ENCODE assay signal across 16 cellular contexts in genomic region chr14:73249108-73249507, GRCh38. TPM values are rescaled to one million over a fixed set of nuclear protein-coding genes. Genes with fewer than 3 reads are reported as not detected.
DNase-seq lines count a peak whose midpoint lies in the region; ATAC-seq and TF ChIP-seq lines count a peak whose summit lies in the region.
"Had no signal": no experiment of that assay in that cellular context is flagged by ENCODE, and none has a peak within 500 bp of the region (broad histone marks: within the 10 kb centered on the region; RNA-seq: fewer than 3 reads in every experiment).

No MANE protein-coding gene starts in this region.

- CTCF ChIA-PET in mammary epithelial cell (lab: Charles Lee; ENCODE audit: low non-redundant PET): interaction anchor here (0.6 kb wide), 1 partner anchor 563 kb away, joined by 6 read pairs; no protein-coding TSS in a partner anchor

- TF ChIP-seq CTCF in mammary epithelial cell (conservative IDR thresholded peaks at IDR 0.05 in 1 of 2, IDR thresholded peaks at IDR 0.05 in 1 of 2; ENCODE audit: extremely low read depth in 1 of 2, insufficient read depth in 1 of 2, low read depth in 1 of 2, low read length in 2 of 2): no peak
- TF ChIP-seq CTCF in breast epithelium (IDR thresholded peaks at IDR 0.05): no peak
- no peak for TF ChIP-seq CTCF in OCI-LY1 (IDR thresholded peaks at IDR 0.05; ENCODE audit: low read length)

- H3K27ac ChIP-seq in mammary epithelial cell (ENCODE audit: insufficient read depth, low read depth, low read length): peak overlapping the region; percentile 55
- no peak overlapping the region for H3K27ac ChIP-seq in breast epithelium
- H3K27ac ChIP-seq in OCI-LY1 (ENCODE audit: low read depth, low read length, poor library complexity, severe bottlenecking): peak overlapping the region; percentile 42
- H3K27ac ChIP-seq in epithelial cell of prostate: peak overlapping the region; percentile 81
- H3K27ac ChIP-seq: 22Rv1 had no signal

- no peaks in the 10 kb centered on the region for H3K27me3 ChIP-seq in mammary epithelial cell (ENCODE audit: insufficient read depth, low read length)
- no peaks in the 10 kb centered on the region for H3K27me3 ChIP-seq in breast epithelium
- peaks cover 7% of the 10 kb centered on the region; the same call in 1 of the 2 replicates for H3K27me3 ChIP-seq in OCI-LY1 (ENCODE audit: insufficient read depth, low read length)

- intact Hi-C loops in mammary epithelial cell (cut with micrococcal nuclease): no loop called here
- intact Hi-C loops in breast epithelium (cut with DNase I; ENCODE audit: low total_unique reads): no loop called here
- intact Hi-C loops in Right ventricle myocardium superior (cut with DNase I): no loop called here

- peak overlapping the region; percentile 18 for H3K4me2 ChIP-seq in mammary epithelial cell (ENCODE audit: insufficient read depth, low read depth, low read length)
- peak overlapping the region; percentile 42 for H3K4me2 ChIP-seq in OCI-LY1 (ENCODE audit: low read length)

- H3K9me3 ChIP-seq in mammary epithelial cell (replicated peaks; ENCODE audit: insufficient read depth, low read length): no peaks in the 10 kb centered on the region
- H3K9me3 ChIP-seq in breast epithelium: no peaks in the 10 kb centered on the region
- no peaks in the 10 kb centered on the region for H3K9me3 ChIP-seq in OCI-LY1 (ENCODE audit: low read length)

- H3K9ac ChIP-seq in mammary epithelial cell (ENCODE audit: insufficient read depth, low read length) (no peak overlapping the region), OCI-LY1 (ENCODE audit: low read length) (no peak overlapping the region; the same call in 1 of the 2 replicates)

- no peak for DNase-seq in mammary epithelial cell
- DNase-seq in breast epithelium (ENCODE audit: low spot score in 2 of 2): no peak
- no peak for DNase-seq in epithelial cell of prostate (ENCODE audit: low read depth, low spot score)
- no peak for DNase-seq in medulla oblongata (ENCODE audit: extremely low spot score)
- DNase-seq in SKM-1 treated with dmso at 0.1 percent for 144 hours (lab: John Stamatoyannopoulos, UW; ENCODE audit: unreplicated experiment): no peak
- no peak for DNase-seq in Right ventricle myocardium superior
- DNase-seq in pons (ENCODE audit: low spot score): no peak
- DNase-seq: Calu3; CD8-positive, alpha-beta T cell; KG1; NCI-H187; NCI-H524 treated with DMSO at 0.1 percent for 48 hours; SHP77 treated with DMSO at 0.1 percent for 48 hours had no signal

- dilution Hi-C loops in mammary epithelial cell (cut with HindIII; ENCODE audit: low sequenced_read_pairs): no loop called here

- no peaks in the 10 kb centered on the region for H3K36me3 ChIP-seq in mammary epithelial cell (ENCODE audit: insufficient read depth, low read length)
- no peaks in the 10 kb centered on the region for H3K36me3 ChIP-seq in breast epithelium
- no peaks in the 10 kb centered on the region for H3K36me3 ChIP-seq in OCI-LY1 (ENCODE audit: insufficient read depth, low read length)

- peaks cover 9% of the 10 kb centered on the region for H3K79me2 ChIP-seq in mammary epithelial cell (ENCODE audit: insufficient read depth, low read length)
- H3K79me2 ChIP-seq in OCI-LY1 (ENCODE audit: insufficient read depth, low read length): no peaks in the 10 kb centered on the region

- H3F3A ChIP-seq in OCI-LY1 (ENCODE audit: insufficient read depth, low read length): no peaks in the 10 kb centered on the region

- BruUV-seq in mammary epithelial cell (replicated peaks; lab: Mats Ljungman, UMichigan): no TSS peak

- H3K4me3 ChIP-seq in mammary epithelial cell (replicated peaks in 1 of 3; ENCODE audit: insufficient read depth in 1 of 3, low read depth in 2 of 3, low read length in 3 of 3): no peak overlapping the region
- no peak overlapping the region for H3K4me3 ChIP-seq in breast epithelium
- no peak overlapping the region for H3K4me3 ChIP-seq in OCI-LY1 (ENCODE audit: low read depth, low read length, poor library complexity, severe bottlenecking)

- no peak for TF ChIP-seq POLR2A in breast epithelium (IDR thresholded peaks at IDR 0.05)

- peaks cover 24% of the 10 kb centered on the region for H3K4me1 ChIP-seq in mammary epithelial cell (ENCODE audit: insufficient read depth, low read length)
- no peaks in the 10 kb centered on the region for H3K4me1 ChIP-seq in breast epithelium
- H3K4me1 ChIP-seq in OCI-LY1 (ENCODE audit: insufficient read depth, low read length, severe bottlenecking): peaks cover 37% of the 10 kb centered on the region

- ATAC-seq in Right ventricle myocardium superior (ENCODE audit: poor library complexity): no peak
- ATAC-seq: CD8-positive, alpha-beta T cell; SK-N-SH treated with all-trans-retinoic acid at 6 μM for 48 hours had no signal

- H3K9me2 ChIP-seq in OCI-LY1 (ENCODE audit: low read depth, low read length): no peaks in the 10 kb centered on the region

- H4K20me1 ChIP-seq in mammary epithelial cell (ENCODE audit: insufficient read depth, low read length): no peaks in the 10 kb centered on the region
- no peaks in the 10 kb centered on the region for H4K20me1 ChIP-seq in OCI-LY1 (ENCODE audit: insufficient read depth, low read length)

- H2AFZ ChIP-seq in mammary epithelial cell (ENCODE audit: low read depth, low read length) (peak overlapping the region; percentile 67), OCI-LY1 (ENCODE audit: low read length) (no peak overlapping the region)

- WGBS in mammary epithelial cell (ENCODE audit: low coverage, missing lambda C conversion rate): 100% methylated on average over 1 of the region's 1 CpG

- in situ Hi-C loops in mammary epithelial cell (cut with MboI; ENCODE audit: low sequenced_read_pairs in 2 of 2): no loop called here

RNA-seq across cellular contexts. Expression of gene PAPLN, which starts 11.8 kb away (rescaled TPM):
- total RNA-seq in mammary epithelial cell (10 to 100 TPM in 1 of 2 donors, 1 to 10 TPM in 1; 6.0 to 15.0 TPM), breast epithelium (10 to 100 TPM; 19.7 to 29.9 (median 23.8) TPM), Right ventricle myocardium superior (2.5 TPM)
- polyA plus RNA-seq in mammary epithelial cell: 5.3 TPM
- 1.8 TPM for polyA minus RNA-seq in mammary epithelial cell
- total RNA-seq: CD8-positive, alpha-beta T cell had no signal

Comparison
In these comparisons a context has a peak if more than half of its experiments do, and no peak if none do; other contexts are left out.
1. H3K27ac ChIP-seq: peak in mammary epithelial cell (single experiment), OCI-LY1 (single experiment) and epithelial cell of prostate (single experiment); none in breast epithelium (0 of 2).